11 cellular contexts compared by ENCODE assay signal in genomic region chr22:30212996-30213441, GRCh38. TPM values are rescaled to one million over a fixed set of nuclear protein-coding genes. Genes with fewer than 3 reads are reported as not detected.
DNase-seq lines count a peak whose midpoint lies in the region; ATAC-seq and TF ChIP-seq lines count a peak whose summit lies in the region.
"Had no signal": no experiment of that assay in that cellular context is flagged by ENCODE, and none has a peak within 500 bp of the region (broad histone marks: within the 10 kb centered on the region; RNA-seq: fewer than 3 reads in every experiment).

No MANE protein-coding gene starts in this region.

- no peak for TF ChIP-seq POLR2A in adrenal gland (IDR thresholded peaks at IDR 0.05)

- H3K27me3 ChIP-seq in adrenal gland (no peaks in the 10 kb centered on the region), lung (ENCODE audit: control insufficient read depth, insufficient read depth) (no peaks in the 10 kb centered on the region)

- H3K9me3 ChIP-seq in adrenal gland (replicated peaks in 1 of 3) (no peaks in the 10 kb centered on the region), lung (ENCODE audit: control insufficient read depth in 2 of 2, insufficient read depth in 1 of 2, low read length in 1 of 2) (no peaks in the 10 kb centered on the region)

- intact Hi-C loops in adrenal gland (cut with DNase I) (no loop called here), Right ventricle myocardium superior (cut with DNase I) (no loop called here)

- H3K36me3 ChIP-seq in adrenal gland (replicated peaks in 1 of 2) (no peaks in the 10 kb centered on the region), lung (ENCODE audit: control insufficient read depth in 2 of 2, insufficient read depth in 2 of 2, low read length in 2 of 2) (no peaks in the 10 kb centered on the region)

- TF ChIP-seq CTCF in AG10803 (conservative IDR thresholded peaks at IDR 0.05; ENCODE audit: low read length) = no peak
- TF ChIP-seq CTCF in adrenal gland (IDR thresholded peaks at IDR 0.05) = no peak
- TF ChIP-seq CTCF in lung (IDR thresholded peaks at IDR 0.05; ENCODE audit: control extremely low read depth, extremely low read depth) = no peak

- 43 to 59% (median 53%) methylated on average over 7 to 8 of the region's 8 CpGs for WGBS in adrenal gland, 4 donors
- WGBS in lung, 2 donors = 47 to 58% methylated on average over 8 of the region's 8 CpGs

- H3K27ac ChIP-seq in adrenal gland = peak overlapping the region; percentile 25 to 92 (median 62)
- peak overlapping the region in 1 of 2 donors; percentile 75 for H3K27ac ChIP-seq in lung (ENCODE audit: low read depth in 1 of 2, low read length in 1 of 2)

- ATAC-seq in lung (ENCODE audit: insufficient read depth, low FRiP score) = peak; percentile 50
- ATAC-seq in GM21447 (IDR thresholded peaks at IDR 0.05; ENCODE audit: unreplicated experiment) = no peak
- no peak for ATAC-seq in Right ventricle myocardium superior (ENCODE audit: poor library complexity)

- H3K4me1 ChIP-seq in adrenal gland (replicated peaks in 1 of 2) = peaks cover 15 to 27% of the 10 kb centered on the region in 2 donors
- H3K4me1 ChIP-seq in lung (ENCODE audit: control insufficient read depth in 2 of 2, insufficient read depth in 2 of 2, low read length in 2 of 2) = peaks cover 0 to 12% of the 10 kb centered on the region in 2 donors

- DNase-seq in AG10803 (ENCODE audit: low read depth) (peak; percentile 87), HK-2 (ENCODE audit: unreplicated experiment) (peak; percentile 58), adrenal gland (peak in 4 of 7 donors; percentile 42 to 63 (median 60)), lung (ENCODE audit: low spot score) (no peak), SK-N-DZ (ENCODE audit: low spot score) (no peak), Right ventricle myocardium superior (no peak)
- no peak for DNase-seq in NK-92 treated with Interleukin-12 subunit alpha and Interleukin-12 subunit beta, amount 100 ng/mL, for 24 hours (lab: John Stamatoyannopoulos, UW)
- DNase-seq: endodermal cell; stimulated activated CD4-positive, alpha-beta T cell treated with anti-CD3 and anti-CD28 coated beads, Interleukin-12 subunit alpha, Interleukin-12 subunit beta, amount 100 ng/mL, for 4 hours had no signal

- H3K4me3 ChIP-seq in AG10803 (ENCODE audit: low read length) = no peak overlapping the region
- no peak overlapping the region for H3K4me3 ChIP-seq in adrenal gland
- H3K4me3 ChIP-seq in lung = no peak overlapping the region

RNA-seq across cellular contexts. Expression of gene LIF, which starts 33.5 kb away (rescaled TPM):
- 1 to 10 TPM in 6 of 8 donors, under 1 TPM in 2; 0.69 to 9.3 (median 2.6) TPM for total RNA-seq in adrenal gland
- polyA plus RNA-seq in adrenal gland = 1 to 10 TPM in 2 of 3 donors, under 1 TPM in 1; 0.49 to 2.4 (median 1.4) TPM
- 1 to 10 TPM in 1 of 2 donors, under 1 TPM in 1; 0.77 to 5.1 TPM for total RNA-seq in lung
- polyA plus RNA-seq in lung = 10 to 100 TPM in 1 of 2 donors, 1 to 10 TPM in 1; 5.1 to 26.1 TPM
- not detected in 2 replicates for polyA plus RNA-seq in SK-N-DZ (2014; cell fraction: cytosol; rRNA removed)
- 0.04 TPM in 1 of 2 replicates, not detected in the other for polyA plus RNA-seq in SK-N-DZ (2014; cell fraction: nucleus; rRNA removed)
- total RNA-seq in Right ventricle myocardium superior = 0.54 TPM
- total RNA-seq: temporal lobe had no signal

RNA-seq across cellular contexts. Expression of gene OSM, which starts 53.6 kb away (rescaled TPM):
- total RNA-seq in adrenal gland (1 to 10 TPM in 6 of 8 donors, under 1 TPM in 2; 0.85 to 8.1 (median 1.9) TPM), lung (1 to 10 TPM; 1.8 to 3.3 TPM), Right ventricle myocardium superior (0.11 TPM)
- polyA plus RNA-seq in adrenal gland (1 to 10 TPM in 1 of 3 donors, under 1 TPM in 2; 0.44 to 1.6 (median 0.56) TPM), lung (10 to 100 TPM in 1 of 2 donors, under 1 TPM in 1; 0.57 to 33.2 TPM)
- polyA plus RNA-seq in SK-N-DZ (2014; cell fraction: cytosol; rRNA removed) = not detected in 2 replicates
- not detected in 2 replicates for polyA plus RNA-seq in SK-N-DZ (2014; cell fraction: nucleus; rRNA removed)
- total RNA-seq: endodermal cell had no signal

Comparison
In these comparisons a context has a peak if more than half of its experiments do, and no peak if none do; other contexts are left out.
1. DNase-seq: peak in AG10803 (single experiment), HK-2 (single experiment) and adrenal gland (4 of 7); none in lung (single experiment), NK-92 treated with Interleukin-12 subunit alpha and Interleukin-12 subunit beta, amount 100 ng/mL, for 24 hours (single experiment), SK-N-DZ (single experiment) and Right ventricle myocardium superior (single experiment).